ENCODE assay signal across 13 cellular contexts in the genomic region with DNA sequence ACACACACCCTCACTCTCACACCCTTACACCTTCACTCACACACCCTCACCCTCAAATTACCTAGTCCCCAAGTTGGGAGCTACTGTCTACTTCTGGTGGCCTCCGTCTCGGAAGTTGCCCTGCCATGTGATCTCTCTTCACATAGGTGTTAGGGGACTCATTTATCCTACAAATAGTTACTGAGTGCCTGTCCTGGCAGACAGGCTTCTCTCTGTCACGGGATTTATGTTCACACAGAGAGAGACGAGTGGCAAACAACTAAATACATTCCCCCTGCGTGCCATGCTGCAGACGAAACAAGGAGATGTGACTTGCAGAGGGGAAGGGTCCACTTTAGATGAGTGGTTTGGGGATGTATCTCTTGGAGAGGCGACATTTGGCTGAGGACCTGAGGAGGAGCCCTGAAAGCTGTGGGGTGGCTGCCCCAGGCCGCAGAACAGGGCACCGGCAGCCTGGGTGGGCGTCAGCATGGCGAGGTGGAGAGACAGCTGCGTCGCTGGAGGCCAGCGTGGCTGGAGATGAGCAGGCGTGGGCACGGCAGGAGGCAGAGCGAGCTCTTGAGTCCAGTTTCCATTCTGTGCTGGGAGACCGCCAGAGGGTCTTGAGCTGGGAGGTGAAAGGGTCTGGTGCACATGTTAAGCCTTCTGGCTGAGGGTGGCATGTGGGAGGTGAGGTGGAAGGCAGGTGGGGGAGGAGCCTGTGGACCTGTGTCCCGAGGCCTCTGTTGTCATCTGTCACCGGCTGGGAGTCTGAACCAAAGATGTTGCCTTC. TPM values are rescaled to one million over a fixed set of nuclear protein-coding genes. Genes with fewer than 3 reads are reported as not detected.
DNase-seq lines count a peak whose midpoint lies in the region; ATAC-seq and TF ChIP-seq lines count a peak whose summit lies in the region.
"Had no signal": no experiment of that assay in that cellular context is flagged by ENCODE, and none has a peak within 500 bp of the region (broad histone marks: within the 10 kb centered on the region; RNA-seq: fewer than 3 reads in every experiment).

No MANE protein-coding gene starts in this region.

- no peaks in the 10 kb centered on the region for H3K27me3 Mint-ChIP-seq in T-helper 17 cell
- H3K27me3 Mint-ChIP-seq in immature natural killer cell (ENCODE audit: low read depth in 3 of 3): peaks cover 0 to 9% (median 2%) of the 10 kb centered on the region in 3 donors
- H3K27me3 Mint-ChIP-seq in stimulated activated naive CD8-positive, alpha-beta T cell treated with anti-CD3 and anti-CD28 coated beads, Interleukin-15, amount 100 ng/mL, for 72 hours: no peaks in the 10 kb centered on the region

- DNase-seq in activated naive CD4-positive, alpha-beta T cell treated with anti-CD3 and anti-CD28 coated beads, Interleukin-2, amount 50 U/mL, for 72 hours (ENCODE audit: low spot score in 2 of 2): no peak
- no peak for DNase-seq in activated naive CD4-positive, alpha-beta T cell treated with anti-CD3 and anti-CD28 coated beads, Interleukin-2, amount 50 U/mL, for 16 hours
- DNase-seq in T-helper 17 cell (no peak), immature natural killer cell (no peak), dorsolateral prefrontal cortex (no peak)
- no peak for DNase-seq in stimulated activated naive CD8-positive, alpha-beta T cell treated with anti-CD3 and anti-CD28 coated beads, Interleukin-15, amount 100 ng/mL, for 72 hours
- DNase-seq: DMS 273 treated with DMSO at 0.1 percent for 48 hours, hypothalamus, KBM-7, NCI-H345, small intestine had no signal

- no peak overlapping the region for H3K4me3 ChIP-seq in dorsolateral prefrontal cortex

- H3K27ac Mint-ChIP-seq in activated naive CD4-positive, alpha-beta T cell treated with anti-CD3 and anti-CD28 coated beads, Interleukin-2, amount 50 U/mL, for 72 hours: peak overlapping the region; percentile 57 to 84
- H3K27ac Mint-ChIP-seq in T-helper 17 cell (peak overlapping the region; percentile 82), immature natural killer cell (peak overlapping the region; percentile 81 to 97 (median 92))
- peak overlapping the region; percentile 21 to 82 for H3K27ac Mint-ChIP-seq in stimulated activated naive CD8-positive, alpha-beta T cell treated with anti-CD3 and anti-CD28 coated beads, Interleukin-15, amount 100 ng/mL, for 72 hours

- H3K27ac ChIP-seq in dorsolateral prefrontal cortex: peak overlapping the region in 1 of 59 donors; percentile 17

- TF ChIP-seq CTCF in dorsolateral prefrontal cortex (IDR thresholded peaks at IDR 0.05 in 54 of 56, conservative IDR thresholded peaks at IDR 0.05 in 2 of 56; ENCODE audit: low read depth in 1 of 56, partially characterized antibody in 56 of 56): no peak

- peaks cover 5 to 12% of the 10 kb centered on the region in 2 donors for H3K36me3 Mint-ChIP-seq in activated naive CD4-positive, alpha-beta T cell treated with anti-CD3 and anti-CD28 coated beads, Interleukin-2, amount 50 U/mL, for 72 hours
- H3K36me3 Mint-ChIP-seq in T-helper 17 cell (ENCODE audit: low read depth) (peaks cover 14% of the 10 kb centered on the region), immature natural killer cell (peaks cover 32 to 72% (median 34%) of the 10 kb centered on the region in 3 donors)

- H3K4me3 Mint-ChIP-seq in T-helper 17 cell: no peak overlapping the region
- H3K4me3 Mint-ChIP-seq in immature natural killer cell: no peak overlapping the region
- no peak overlapping the region for H3K4me3 Mint-ChIP-seq in stimulated activated naive CD8-positive, alpha-beta T cell treated with anti-CD3 and anti-CD28 coated beads, Interleukin-15, amount 100 ng/mL, for 72 hours

- H3K4me1 Mint-ChIP-seq in T-helper 17 cell (peaks cover 27% of the 10 kb centered on the region), immature natural killer cell (peaks cover 39 to 53% of the 10 kb centered on the region in 2 donors)
- H3K4me1 Mint-ChIP-seq in stimulated activated naive CD8-positive, alpha-beta T cell treated with anti-CD3 and anti-CD28 coated beads, Interleukin-15, amount 100 ng/mL, for 72 hours: peaks cover 38% of the 10 kb centered on the region

- no peaks in the 10 kb centered on the region for H3K9me3 Mint-ChIP-seq in activated naive CD4-positive, alpha-beta T cell treated with anti-CD3 and anti-CD28 coated beads, Interleukin-2, amount 50 U/mL, for 72 hours
- H3K9me3 Mint-ChIP-seq in immature natural killer cell: peaks cover 0 to 3% (median 0%) of the 10 kb centered on the region in 6 donors
- H3K9me3 Mint-ChIP-seq in stimulated activated naive CD8-positive, alpha-beta T cell treated with anti-CD3 and anti-CD28 coated beads, Interleukin-15, amount 100 ng/mL, for 72 hours: no peaks in the 10 kb centered on the region

- no peaks in the 10 kb centered on the region for H3K27me3 ChIP-seq in dorsolateral prefrontal cortex

- intact Hi-C loops in dorsolateral prefrontal cortex (cut with DNase I): no loop called here

- ATAC-seq in activated naive CD4-positive, alpha-beta T cell treated with anti-CD3 and anti-CD28 coated beads, Interleukin-2, amount 50 U/mL, for 72 hours: no peak
- ATAC-seq in T-helper 17 cell (no peak), GM19023 (IDR thresholded peaks at IDR 0.05; ENCODE audit: unreplicated experiment) (no peak), HG03139 (IDR thresholded peaks at IDR 0.05; ENCODE audit: unreplicated experiment) (no peak)
- no peak for ATAC-seq in stimulated activated naive CD8-positive, alpha-beta T cell treated with anti-CD3 and anti-CD28 coated beads, Interleukin-15, amount 100 ng/mL, for 72 hours

- no peaks in the 10 kb centered on the region for H3K9me3 ChIP-seq in T-helper 17 cell (ENCODE audit: control insufficient read depth, low read length, poor library complexity, severe bottlenecking)

RNA-seq across cellular contexts. Expression of gene DYNLT1, which starts 17.2 kb away (rescaled TPM):
- 10 to 100 TPM; 51.4 to 91.0 TPM for total RNA-seq in activated naive CD4-positive, alpha-beta T cell treated with anti-CD3 and anti-CD28 coated beads, Interleukin-2, amount 50 U/mL, for 72 hours
- total RNA-seq in T-helper 17 cell: 100 to 1,000 TPM in 1 of 2 donors, 10 to 100 TPM in 1; 87.2 to 107 TPM
- 100 to 1,000 TPM in 2 of 3 donors, 10 to 100 TPM in 1; 94.2 to 141 (median 119) TPM for polyA plus RNA-seq in immature natural killer cell
- total RNA-seq in dorsolateral prefrontal cortex: 10 to 100 TPM; 22.6 to 58.2 (median 34.6) TPM

RNA-seq across cellular contexts. Expression of gene SYTL3, which starts 22.5 kb away (rescaled TPM):
- 100 to 1,000 TPM; 122 to 143 TPM for total RNA-seq in activated naive CD4-positive, alpha-beta T cell treated with anti-CD3 and anti-CD28 coated beads, Interleukin-2, amount 50 U/mL, for 72 hours
- total RNA-seq in T-helper 17 cell: 10 to 100 TPM; 28.9 to 36.1 TPM
- polyA plus RNA-seq in immature natural killer cell: 10 to 100 TPM; 45.4 to 56.5 (median 52.0) TPM
- 1 to 10 TPM in 110 of 120 experiments, under 1 TPM in 10; 0.46 to 8.3 (median 1.9) TPM for total RNA-seq in dorsolateral prefrontal cortex
